ENCODE assay signal across 25 cellular contexts in genomic region chr1:110588991-110589390, GRCh38. TPM values are rescaled to one million over a fixed set of nuclear protein-coding genes. Genes with fewer than 3 reads are reported as not detected.
DNase-seq lines count a peak whose midpoint lies in the region; ATAC-seq and TF ChIP-seq lines count a peak whose summit lies in the region.
"Had no signal": no experiment of that assay in that cellular context is flagged by ENCODE, and none has a peak within 500 bp of the region (broad histone marks: within the 10 kb centered on the region; RNA-seq: fewer than 3 reads in every experiment).

No MANE protein-coding gene starts in this region.

- no peak overlapping the region for H3K4me3 ChIP-seq in left ventricle myocardium inferior
- no peak overlapping the region for H3K4me3 ChIP-seq in testis
- no peak overlapping the region for H3K4me3 ChIP-seq in aorta (ENCODE audit: low read length in 2 of 2)
- H3K4me3 ChIP-seq: BLaER1, GM12878 had no signal

- ATAC-seq in HG03342 (IDR thresholded peaks at IDR 0.05; ENCODE audit: unreplicated experiment) (no peak), aorta (ENCODE audit: low FRiP score) (no peak)
- ATAC-seq: GM12878 had no signal

- no peak for TF ChIP-seq POLR2A in testis (IDR thresholded peaks at IDR 0.05)

- H3K27me3 ChIP-seq in left ventricle myocardium inferior (ENCODE audit: low read depth) (peaks cover 61% of the 10 kb centered on the region), testis (no peaks in the 10 kb centered on the region), aorta (ENCODE audit: control insufficient read depth in 1 of 2, insufficient read depth in 2 of 2, low read length in 1 of 2) (no peaks in the 10 kb centered on the region)
- H3K27me3 ChIP-seq: BLaER1 had no signal

- H3K36me3 ChIP-seq in left ventricle myocardium inferior = no peaks in the 10 kb centered on the region
- H3K36me3 ChIP-seq in testis (ENCODE audit: low read depth, missing control alignments) = no peaks in the 10 kb centered on the region
- H3K36me3 ChIP-seq in aorta (ENCODE audit: control insufficient read depth in 1 of 2, insufficient read depth in 2 of 2, low read length in 1 of 2) = no peaks in the 10 kb centered on the region
- H3K36me3 ChIP-seq: BE2C, BLaER1 had no signal

- DNase-seq in cardiac septum (ENCODE audit: low spot score) (peak; percentile 31), left ventricle myocardium inferior (no peak), testis (no peak), aorta (no peak)
- DNase-seq: 8988T; ACHN; BE2C; C1 segment of cervical spinal cord; CD4-positive, alpha-beta memory T cell; CD4-positive, CD25-positive, alpha-beta regulatory T cell; CD8-positive, alpha-beta memory T cell; COR-L47; DMS 273 treated with DMSO at 0.1 percent for 48 hours; DMS153; DMS53; DMS79; DND-41; EL; GDM1 had no signal

- H3K9me3 ChIP-seq in left ventricle myocardium inferior (replicated peaks) (no peaks in the 10 kb centered on the region), testis (no peaks in the 10 kb centered on the region), aorta (ENCODE audit: control insufficient read depth, low read length) (no peaks in the 10 kb centered on the region)
- H3K9me3 ChIP-seq: BE2C, BLaER1 had no signal

- TF ChIP-seq CTCF in left ventricle myocardium inferior (IDR thresholded peaks at IDR 0.05; ENCODE audit: borderline replicate concordance) (no peak), testis (IDR thresholded peaks at IDR 0.05) (no peak)

- 68 to 75% methylated on average over 3 of the region's 3 CpGs for WGBS in testis, 2 donors
- 86 to 89% methylated on average over 3 of the region's 3 CpGs for WGBS in aorta, 2 donors

- intact Hi-C loops in cardiac septum (cut with DNase I) = no loop called here
- intact Hi-C loops in left ventricle myocardium inferior (cut with micrococcal nuclease) = no loop called here
- intact Hi-C loops in testis (cut with DNase I; ENCODE audit: low total_unique reads) = no loop called here
- intact Hi-C loops in aorta (cut with DNase I) = no loop called here

- no peak overlapping the region for H3K27ac ChIP-seq in left ventricle myocardium inferior (replicated peaks)
- H3K27ac ChIP-seq in testis = peak overlapping the region; percentile 15 to 59
- no peak overlapping the region for H3K27ac ChIP-seq in aorta (ENCODE audit: low read depth in 1 of 2, low read length in 2 of 2)
- H3K27ac ChIP-seq: BLaER1 had no signal

- H3K4me1 ChIP-seq in left ventricle myocardium inferior (no peaks in the 10 kb centered on the region), testis (peaks cover 3% of the 10 kb centered on the region), aorta (ENCODE audit: control insufficient read depth in 1 of 2, insufficient read depth in 2 of 2, low read length in 2 of 2) (no peaks in the 10 kb centered on the region)
- H3K4me1 ChIP-seq: BE2C had no signal

RNA-seq across cellular contexts. Expression of gene KCNA2, which starts 17.2 kb away (rescaled TPM):
- total RNA-seq in cardiac septum (0.51 TPM), left ventricle myocardium inferior (0.71 TPM), testis (1 to 10 TPM; 6.1 TPM), aorta (1 to 10 TPM; 1.0 to 1.8 TPM)
- polyA plus RNA-seq in testis (ENCODE audit: insufficient read depth, low read depth, low replicate concordance) (3.7 TPM), aorta (under 1 TPM; 0.13 to 0.69 TPM)
- total RNA-seq: G401 had no signal
- polyA plus RNA-seq: AG04450, CD14-positive monocyte had no signal

Comparison
In these comparisons a context has a peak if more than half of its experiments do, and no peak if none do; other contexts are left out.
1. H3K27ac ChIP-seq: peak in testis (2 of 2); none in left ventricle myocardium inferior (single experiment) and aorta (0 of 2).